In the genomic region with DNA sequence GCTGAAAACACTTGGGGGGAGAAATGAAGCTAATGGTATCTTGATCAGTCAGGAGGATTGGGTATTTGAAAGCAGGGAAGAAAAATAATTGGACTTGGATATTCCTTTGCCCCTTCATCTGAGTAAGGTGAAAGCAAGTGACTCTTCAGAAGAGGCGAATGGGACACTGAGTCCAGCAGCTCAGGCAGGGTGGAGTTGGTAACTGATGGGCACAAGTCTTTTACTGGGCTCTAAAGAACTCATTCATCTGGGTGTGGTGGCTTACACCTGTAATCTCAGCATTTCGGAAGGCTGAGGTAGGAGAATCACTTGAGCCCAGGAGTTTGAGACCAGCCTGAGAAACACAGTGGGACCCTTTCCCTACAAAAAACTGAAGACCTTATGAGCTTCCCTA, we compare ENCODE assay signal across 8 cellular contexts. TPM values are rescaled to one million over a fixed set of nuclear protein-coding genes. Genes with fewer than 3 reads are reported as not detected.
A peak's percentile ranks its signal among the peaks of the same experiment; 100 is the strongest.
DNase-seq lines count a peak whose midpoint lies in the region; ATAC-seq and TF ChIP-seq lines count a peak whose summit lies in the region.

No MANE protein-coding gene starts in this region.

- peak overlapping the region; percentile 99 for H3K4me3 Mint-ChIP-seq in CD8-positive, alpha-beta T cell
- H3K4me3 Mint-ChIP-seq in endothelial cell (ENCODE audit: unreplicated experiment) (no peak overlapping the region), osteocyte (ENCODE audit: unreplicated experiment) (peak overlapping the region; percentile 60)

- intact Hi-C loops in CD8-positive, alpha-beta T cell (cut with DNase I, micrococcal nuclease): loop anchor here in 1 of 2 experiments (1.0 kb wide), 1 partner anchor 9 kb away; no protein-coding TSS in a partner anchor

- POLR2A ChIA-PET in CD8-positive, alpha-beta T cell (lab: Charles Lee): interaction anchor here (1.0 to 2.0 kb wide), 6 partner anchors 31 to 251 kb away, joined by 3 to 9 read pairs (median 4); a partner anchor contains a TSS

- TF ChIP-seq POLR2A in Peyer's patch (IDR thresholded peaks at IDR 0.05): no peak

- peak overlapping the region; percentile 59 for H3K27ac ChIP-seq in CD8-positive, alpha-beta T cell (ENCODE audit: low read depth, low read length)
- peak overlapping the region; percentile 90 to 100 (median 99) for H3K27ac ChIP-seq in Peyer's patch

- H3K4me1 ChIP-seq in CD8-positive, alpha-beta T cell (ENCODE audit: insufficient read depth, low read length): peaks cover 90% of the 10 kb centered on the region
- peaks cover 12 to 88% (median 39%) of the 10 kb centered on the region in 4 donors for H3K4me1 ChIP-seq in Peyer's patch

- no peak for ATAC-seq in CD8-positive, alpha-beta T cell
- ATAC-seq in HG03025 (IDR thresholded peaks at IDR 0.05; ENCODE audit: low FRiP score, unreplicated experiment): no peak

- CTCF ChIA-PET in CD8-positive, alpha-beta T cell (lab: Charles Lee): interaction anchor here (1.0 to 1.8 kb wide), 5 partner anchors 15 to 240 kb away, joined by 3 to 9 read pairs (median 4); a partner anchor contains a TSS

- peaks cover 91% of the 10 kb centered on the region for H3K4me1 Mint-ChIP-seq in CD8-positive, alpha-beta T cell (ENCODE audit: low read depth)
- H3K4me1 Mint-ChIP-seq in endothelial cell (ENCODE audit: unreplicated experiment) (peaks cover 90% of the 10 kb centered on the region), osteocyte (ENCODE audit: unreplicated experiment) (peaks cover 69% of the 10 kb centered on the region)

- TF ChIP-seq CTCF in CD8-positive, alpha-beta T cell (IDR thresholded peaks at IDR 0.05): no peak
- no peak for TF ChIP-seq CTCF in Peyer's patch (IDR thresholded peaks at IDR 0.05)
- no peak for TF ChIP-seq CTCF in endothelial cell (IDR thresholded peaks at IDR 0.05; ENCODE audit: unreplicated experiment)
- no peak for TF ChIP-seq CTCF in osteocyte (IDR thresholded peaks at IDR 0.05)

- peaks cover 39% of the 10 kb centered on the region for H3K36me3 Mint-ChIP-seq in CD8-positive, alpha-beta T cell
- H3K36me3 Mint-ChIP-seq in endothelial cell (ENCODE audit: low read depth, unreplicated experiment) (peaks cover 35% of the 10 kb centered on the region), osteocyte (ENCODE audit: unreplicated experiment) (peaks cover 3% of the 10 kb centered on the region)

- no peaks in the 10 kb centered on the region for H3K9me3 Mint-ChIP-seq in CD8-positive, alpha-beta T cell
- H3K9me3 Mint-ChIP-seq in endothelial cell (ENCODE audit: unreplicated experiment) (no peaks in the 10 kb centered on the region), osteocyte (ENCODE audit: unreplicated experiment) (no peaks in the 10 kb centered on the region)

- no peaks in the 10 kb centered on the region for H3K9me3 ChIP-seq in CD8-positive, alpha-beta T cell (ENCODE audit: low read length)
- no peaks in the 10 kb centered on the region for H3K9me3 ChIP-seq in Peyer's patch

- peak overlapping the region; percentile 97 for H3K27ac Mint-ChIP-seq in CD8-positive, alpha-beta T cell
- H3K27ac Mint-ChIP-seq in endothelial cell (ENCODE audit: unreplicated experiment) (peak overlapping the region; percentile 49), osteocyte (ENCODE audit: unreplicated experiment) (peak overlapping the region; percentile 83)

- peak overlapping the region; percentile 37 for H3K4me3 ChIP-seq in CD8-positive, alpha-beta T cell (ENCODE audit: low read depth, low read length)
- H3K4me3 ChIP-seq in Peyer's patch: peak overlapping the region in 3 of 4 donors; percentile 5 to 38 (median 16)

- no peaks in the 10 kb centered on the region for H3K36me3 ChIP-seq in CD8-positive, alpha-beta T cell (ENCODE audit: insufficient read depth, low read length)
- peaks cover 0 to 17% (median 0%) of the 10 kb centered on the region in 3 donors for H3K36me3 ChIP-seq in Peyer's patch

- H3K27me3 Mint-ChIP-seq in CD8-positive, alpha-beta T cell (ENCODE audit: low read depth): no peaks in the 10 kb centered on the region
- peaks cover 8% of the 10 kb centered on the region for H3K27me3 Mint-ChIP-seq in endothelial cell (ENCODE audit: unreplicated experiment)
- H3K27me3 Mint-ChIP-seq in osteocyte (ENCODE audit: unreplicated experiment): no peaks in the 10 kb centered on the region

- no peak for DNase-seq in CD8-positive, alpha-beta T cell
- DNase-seq in Peyer's patch (peak in 1 of 3 donors; percentile 71), endothelial cell (ENCODE audit: low spot score) (no peak), osteocyte (ENCODE audit: extremely low spot score, unreplicated experiment) (peak; percentile 10), COLO829 (ENCODE audit: low spot score) (no peak), NCI-H446 treated with DMSO at 0.1 percent for 48 hours (lab: John Stamatoyannopoulos, UW) (no peak)
- no peak for DNase-seq in stimulated activated CD8-positive, alpha-beta memory T cell treated with anti-CD3 and anti-CD28 coated beads, Interleukin-4, amount 100 ng/mL, for 48 hours

- H3K27me3 ChIP-seq in CD8-positive, alpha-beta T cell (ENCODE audit: insufficient read depth, low read length): no peaks in the 10 kb centered on the region
- no peaks in the 10 kb centered on the region for H3K27me3 ChIP-seq in Peyer's patch

RNA-seq across cellular contexts. Expression of a gene that starts 11.2 kb away (rescaled TPM):
- total RNA-seq in CD8-positive, alpha-beta T cell: 100 to 1,000 TPM; 153 to 156 TPM
- 100 to 1,000 TPM; 157 to 526 (median 297) TPM for total RNA-seq in Peyer's patch
- 241 TPM for total RNA-seq in endothelial cell (ENCODE audit: unreplicated experiment)
- 45.8 and 48.1 TPM in 2 replicates for total RNA-seq in osteocyte

RNA-seq across cellular contexts. Expression of a gene that starts 55.3 kb away (rescaled TPM):
- total RNA-seq in CD8-positive, alpha-beta T cell: 10 to 100 TPM; 11.6 to 13.1 TPM
- total RNA-seq in Peyer's patch (10 to 100 TPM; 45.7 to 96.2 (median 75.1) TPM), endothelial cell (ENCODE audit: unreplicated experiment) (82.3 TPM), osteocyte (69.1 and 74.1 TPM in 2 replicates)

RNA-seq across cellular contexts. Expression of a gene that starts 55.7 kb away (rescaled TPM):
- 10 to 100 TPM; 35.7 to 36.8 TPM for total RNA-seq in CD8-positive, alpha-beta T cell
- total RNA-seq in Peyer's patch (10 to 100 TPM; 17.3 to 31.9 (median 29.0) TPM), endothelial cell (ENCODE audit: unreplicated experiment) (25.1 TPM), osteocyte (16.8 and 18.9 TPM in 2 replicates)

RNA-seq across cellular contexts. Expression of a gene that starts 55.8 kb away (rescaled TPM):
- 10 to 100 TPM in 1 of 2 experiments, 1 to 10 TPM in 1; 9.8 to 10.4 TPM for total RNA-seq in CD8-positive, alpha-beta T cell
- 10 to 100 TPM; 38.2 to 71.1 (median 46.2) TPM for total RNA-seq in Peyer's patch
- 38.6 TPM for total RNA-seq in endothelial cell (ENCODE audit: unreplicated experiment)
- 0.35 TPM in 1 of 2 replicates, not detected in the other for total RNA-seq in osteocyte
